ENCODE assay signal across 2 cellular contexts in the genomic region with DNA sequence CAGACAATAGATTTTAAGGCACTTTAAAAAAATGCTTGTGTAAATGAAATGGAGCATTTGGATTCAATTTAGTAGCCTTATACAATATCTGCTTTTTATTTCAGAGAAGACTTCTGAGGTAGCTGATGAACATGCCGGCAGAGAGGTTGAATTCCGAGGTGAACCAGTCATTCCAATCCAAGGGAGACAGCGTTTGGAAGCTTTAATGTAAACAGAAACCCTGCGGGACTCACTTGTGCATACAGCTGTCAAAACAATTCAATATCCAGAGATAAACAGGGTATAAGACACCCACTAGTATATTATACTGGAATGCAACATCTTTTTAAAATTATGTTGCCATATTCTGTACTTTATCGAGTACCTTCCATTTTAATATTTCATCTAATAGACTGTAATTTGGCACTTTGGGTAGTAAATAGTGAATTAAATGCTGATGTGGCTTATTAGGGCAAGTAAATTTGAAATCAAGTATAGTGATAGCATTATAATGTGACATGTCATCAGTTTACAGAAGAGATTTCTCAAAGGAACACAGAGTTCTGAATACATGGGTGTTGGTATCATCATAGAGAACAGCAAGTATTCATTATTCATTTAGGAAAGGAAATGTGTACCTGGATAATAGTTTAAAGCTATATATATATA.
A peak's percentile ranks its signal among the peaks of the same experiment; 100 is the strongest.
TF ChIP-seq lines count a peak whose summit lies in the region.

No MANE protein-coding gene starts in this region.

TF ChIP-seq in HepG2, 621 proteins besides CTCF, POLR2A, EP300 and RAD21:
- TF ChIP-seq MAFK (conservative IDR thresholded peaks at IDR 0.05 in 1 of 2, IDR thresholded peaks at IDR 0.05 in 1 of 2; ENCODE audit: low read length in 2 of 2) (peak; percentile 85 to 89), MAFF (IDR thresholded peaks at IDR 0.05; ENCODE audit: low read depth, low read length) (peak; percentile 89)
- TF ChIP-seq, protein P1, sequence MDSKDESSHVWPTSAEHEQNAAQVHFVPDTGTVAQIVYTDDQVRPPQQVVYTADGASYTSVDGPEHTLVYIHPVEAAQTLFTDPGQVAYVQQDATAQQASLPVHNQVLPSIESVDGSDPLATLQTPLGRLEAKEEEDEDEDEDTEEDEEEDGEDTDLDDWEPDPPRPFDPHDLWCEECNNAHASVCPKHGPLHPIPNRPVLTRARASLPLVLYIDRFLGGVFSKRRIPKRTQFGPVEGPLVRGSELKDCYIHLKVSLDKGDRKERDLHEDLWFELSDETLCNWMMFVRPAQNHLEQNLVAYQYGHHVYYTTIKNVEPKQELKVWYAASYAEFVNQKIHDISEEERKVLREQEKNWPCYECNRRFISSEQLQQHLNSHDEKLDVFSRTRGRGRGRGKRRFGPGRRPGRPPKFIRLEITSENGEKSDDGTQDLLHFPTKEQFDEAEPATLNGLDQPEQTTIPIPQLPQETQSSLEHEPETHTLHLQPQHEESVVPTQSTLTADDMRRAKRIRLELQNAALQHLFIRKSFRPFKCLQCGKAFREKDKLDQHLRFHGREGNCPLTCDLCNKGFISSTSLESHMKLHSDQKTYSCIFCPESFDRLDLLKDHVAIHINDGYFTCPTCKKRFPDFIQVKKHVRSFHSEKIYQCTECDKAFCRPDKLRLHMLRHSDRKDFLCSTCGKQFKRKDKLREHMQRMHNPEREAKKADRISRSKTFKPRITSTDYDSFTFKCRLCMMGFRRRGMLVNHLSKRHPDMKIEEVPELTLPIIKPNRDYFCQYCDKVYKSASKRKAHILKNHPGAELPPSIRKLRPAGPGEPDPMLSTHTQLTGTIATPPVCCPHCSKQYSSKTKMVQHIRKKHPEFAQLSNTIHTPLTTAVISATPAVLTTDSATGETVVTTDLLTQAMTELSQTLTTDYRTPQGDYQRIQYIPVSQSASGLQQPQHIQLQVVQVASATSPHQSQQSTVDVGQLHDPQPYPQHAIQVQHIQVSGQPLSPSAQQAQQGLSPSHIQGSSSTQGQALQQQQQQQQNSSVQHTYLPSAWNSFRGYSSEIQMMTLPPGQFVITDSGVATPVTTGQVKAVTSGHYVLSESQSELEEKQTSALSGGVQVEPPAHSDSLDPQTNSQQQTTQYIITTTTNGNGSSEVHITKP (CRISPR knock-in tag; IDR thresholded peaks at IDR 0.05; ENCODE audit: low read depth) = no peak

TF ChIP-seq in K562, 482 proteins besides CTCF, POLR2A, EP300 and RAD21:
- TF ChIP-seq MAFG (tag; conservative IDR thresholded peaks at IDR 0.05) (peak; percentile 47), MAFF (IDR thresholded peaks at IDR 0.05; ENCODE audit: low read length) (0 out of 2 replicates have a peak, but pooled peaks have one; percentile 44), SOX6 (IDR thresholded peaks at IDR 0.05) (no peak), CBX3 (IDR thresholded peaks at IDR 0.05; ENCODE audit: borderline replicate concordance in 1 of 2, low read length in 2 of 2) (no peak), C11orf30 (IDR thresholded peaks at IDR 0.05; ENCODE audit: low read depth) (0 out of 2 replicates have a peak, but pooled peaks have one; percentile 41), MAFK (IDR thresholded peaks at IDR 0.05; ENCODE audit: low read length) (peak; percentile 31; the same call in 1 of the 2 replicates), ZNF316 (IDR thresholded peaks at IDR 0.05) (peak; percentile 76)
- TF ChIP-seq, protein P2, sequence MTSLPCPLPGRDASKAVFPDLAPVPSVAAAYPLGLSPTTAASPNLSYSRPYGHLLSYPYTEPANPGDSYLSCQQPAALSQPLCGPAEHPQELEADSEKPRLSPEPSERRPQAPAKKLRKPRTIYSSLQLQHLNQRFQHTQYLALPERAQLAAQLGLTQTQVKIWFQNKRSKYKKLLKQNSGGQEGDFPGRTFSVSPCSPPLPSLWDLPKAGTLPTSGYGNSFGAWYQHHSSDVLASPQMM (CRISPR knock-in tag; IDR thresholded peaks at IDR 0.05) = no peak
